ENCODE assay signal across 35 cellular contexts in genomic region chr18:71966791-71967190, GRCh38.
"Had no signal": no experiment of that assay in that cellular context is flagged by ENCODE, and none has a peak within 500 bp of the region (broad histone marks: within the 10 kb centered on the region; RNA-seq: fewer than 3 reads in every experiment).

No MANE protein-coding gene starts in this region.

- DNase-seq: Karpas-422, Kasumi-1, MG63, MM.1S, MV-4-11, NCI-H1048, NCI-H1092, NCI-H1092 treated with DMSO at 0.1 percent for 48 hours, NCI-H1105, NCI-H1105 treated with DMSO at 0.1 percent for 48 hours, NCI-H1417, NCI-H1417 treated with DMSO at 0.1 percent for 48 hours, NCI-H1436, NCI-H1436 treated with DMSO at 0.1 percent for 48 hours, NCI-H146, NCI-H1694, NCI-H1694 treated with DMSO at 0.1 percent for 48 hours, NCI-H187, NCI-H187 treated with DMSO at 0.1 percent for 48 hours, NCI-H1930, NCI-H2029, NCI-H2029 treated with DMSO at 0.1 percent for 48 hours, NCI-H2081, NCI-H2081 treated with DMSO at 0.1 percent for 48 hours, NCI-H2107, NCI-H2171, NCI-H2171 treated with DMSO at 0.1 percent for 48 hours, NCI-H2227 treated with DMSO at 0.1 percent for 48 hours, NCI-H226, NCI-H345, NCI-H446, NCI-H446 treated with DMSO at 0.1 percent for 48 hours, NCI-H510A, NCI-H510A treated with DMSO at 0.1 percent for 48 hours, NCI-H524 had no signal
